In genomic region chr11:49995559-49995958, GRCh38 we compare ENCODE assay signal across 8 cellular contexts. TPM values are rescaled to one million over a fixed set of nuclear protein-coding genes. Genes with fewer than 3 reads are reported as not detected.
DNase-seq lines count a peak whose midpoint lies in the region; ATAC-seq, FAIRE-seq and TF ChIP-seq lines count a peak whose summit lies in the region.

No MANE protein-coding gene starts in this region.

- H3K14ac ChIP-seq in H1 (ENCODE audit: insufficient read length) = no peak overlapping the region

- in situ Hi-C loops in KBM-7 (cut with MboI; ENCODE audit: low pct_unique_long_range_greater_than_20kb, low sequenced_read_pairs) = no loop called here

- no peak for ATAC-seq in HG03095 (IDR thresholded peaks at IDR 0.05; ENCODE audit: unreplicated experiment)
- no peak for ATAC-seq in HG03139 (IDR thresholded peaks at IDR 0.05; ENCODE audit: unreplicated experiment)

- TF ChIP-seq EP300 in H1 (IDR thresholded peaks at IDR 0.05; ENCODE audit: borderline replicate concordance in 1 of 2, low read depth in 2 of 2, low read length in 2 of 2) = no peak

- H3K9me2 ChIP-seq in PC-9 (ENCODE audit: insufficient read depth) = no peaks in the 10 kb centered on the region; the same call in 1 of the 2 replicates

- no TSS peak for BruUV-seq in PC-9 (replicated peaks; lab: Mats Ljungman, UMichigan)

- intact Hi-C loops in PC-9 (cut with micrococcal nuclease; ENCODE audit: unreplicated experiment) = loop anchor here (2.0 kb wide), 1 partner anchor 1823 kb away; no protein-coding TSS in a partner anchor

- no peak overlapping the region for H2AK5ac ChIP-seq in H1 (ENCODE audit: low read depth, low read length)

- H3K36me3 ChIP-seq in PC-9 (ENCODE audit: low read depth) = no peaks in the 10 kb centered on the region
- no peaks in the 10 kb centered on the region for H3K36me3 ChIP-seq in H1 (ENCODE audit: control insufficient read depth in 2 of 4, insufficient read depth in 4 of 4, low read length in 3 of 4)

- H2BK5ac ChIP-seq in H1 (ENCODE audit: low read depth, low read length) = no peak overlapping the region

- H3K27me3 ChIP-seq in PC-9 (ENCODE audit: insufficient read depth, low read depth) (no peaks in the 10 kb centered on the region), H1 (replicated peaks in 1 of 4; ENCODE audit: control insufficient read depth in 3 of 4, extremely low read depth in 1 of 4, insufficient read depth in 3 of 4, low read length in 3 of 4) (no peaks in the 10 kb centered on the region)

- H3K27ac ChIP-seq in PC-9 = no peak overlapping the region
- no peak overlapping the region for H3K27ac ChIP-seq in H1 (ENCODE audit: low read depth, low read length)

- POLR2A ChIA-PET in PC-9 (lab: Charles Lee; ENCODE audit: unreplicated experiment) (interaction anchor here (0.7 kb wide), 1 partner anchor 638 kb away, joined by 5 read pairs; no protein-coding TSS in a partner anchor), H1 (lab: Charles Lee; ENCODE audit: partially characterized antibody) (no interaction called here)

- no peaks in the 10 kb centered on the region for H3K79me1 ChIP-seq in H1 (ENCODE audit: low read depth, low read length)

- H4K91ac ChIP-seq in H1 (replicated peaks; ENCODE audit: insufficient read length, low read length) = no peak overlapping the region

- no peak overlapping the region for H2BK20ac ChIP-seq in H1 (ENCODE audit: low read length)

- no peak overlapping the region for H4K5ac ChIP-seq in H1 (ENCODE audit: insufficient read length, low read depth, low read length)

- H3K56ac ChIP-seq in H1 (replicated peaks; ENCODE audit: insufficient read length, low read depth, low read length) = no peak overlapping the region

- no peaks in the 10 kb centered on the region for H4K20me1 ChIP-seq in PC-9 (ENCODE audit: insufficient read depth)
- H4K20me1 ChIP-seq in H1 (replicated peaks in 1 of 2; ENCODE audit: control insufficient read depth in 1 of 2, insufficient read depth in 2 of 2, low read length in 2 of 2) = no peaks in the 10 kb centered on the region

- no peak overlapping the region for H3K23ac ChIP-seq in H1 (ENCODE audit: insufficient read length)

- peak; percentile 69 to 71 for TF ChIP-seq RAD21 in H1 (IDR thresholded peaks at IDR 0.05 in 1 of 2, conservative IDR thresholded peaks at IDR 0.05 in 1 of 2; ENCODE audit: low read depth in 2 of 2, low read length in 2 of 2)

- TF ChIP-seq POLR2A in H1 (IDR thresholded peaks at IDR 0.05; ENCODE audit: control extremely low read depth in 1 of 2, low read depth in 2 of 2, low read length in 2 of 2) = no peak

- no peak overlapping the region for H3K18ac ChIP-seq in H1 (ENCODE audit: extremely low read depth, low read length)

- no peak overlapping the region for H3K9ac ChIP-seq in H1 (replicated peaks in 1 of 4; ENCODE audit: extremely low read depth in 1 of 4, low read depth in 3 of 4, low read length in 3 of 4)

- TF ChIP-seq CTCF in PC-9 (conservative IDR thresholded peaks at IDR 0.05) = peak; percentile 92
- TF ChIP-seq CTCF in H1 (IDR thresholded peaks at IDR 0.05; ENCODE audit: control extremely low read depth in 1 of 3, insufficient read depth in 1 of 3, low read depth in 1 of 3, low read length in 3 of 3) = peak; percentile 13 to 56 (median 26); a peak in 3 of 4 replicates

- H3K4me1 ChIP-seq in PC-9 (replicated peaks; ENCODE audit: insufficient read depth) = no peaks in the 10 kb centered on the region
- no peaks in the 10 kb centered on the region for H3K4me1 ChIP-seq in H1 (replicated peaks in 1 of 4; ENCODE audit: control insufficient read depth in 3 of 4, insufficient read depth in 4 of 4, low read length in 3 of 4)

- no peak overlapping the region for H2BK15ac ChIP-seq in H1 (ENCODE audit: low read length)

- H3K23me2 ChIP-seq in H1 (ENCODE audit: low read depth, low read length) = no peaks in the 10 kb centered on the region

- H3K9me3 ChIP-seq in PC-9 (ENCODE audit: insufficient read depth, low read depth) (0 out of 2 replicates have a peak, but pooled peaks cover 5% of the 10 kb centered on the region), H1 (ENCODE audit: insufficient read depth in 2 of 2, low read depth in 1 of 2, low read length in 1 of 2) (peaks cover 46 to 60% of the 10 kb centered on the region in 2 experiments)

- WGBS in H1 (ENCODE audit: extremely low coverage in 1 of 2, insufficient coverage in 1 of 2, insufficient read length in 1 of 2, insufficient replicate concordance in 2 of 2, low coverage in 1 of 2, low lambda C conversion rate in 2 of 2, missing lambda C conversion rate in 1 of 2), 2 experiments = 57% methylated on average over 6 of the region's 6 CpGs; no CpG with 5 or more reads in 1 of the 2 experiments

- H3K79me2 ChIP-seq in PC-9 (ENCODE audit: low read depth) (no peaks in the 10 kb centered on the region), H1 (ENCODE audit: control insufficient read depth in 1 of 2, insufficient read depth in 2 of 2, low read length in 2 of 2) (no peaks in the 10 kb centered on the region)

- H3K4ac ChIP-seq in H1 (replicated peaks; ENCODE audit: insufficient read length, low read depth, low read length) = no peak overlapping the region

- H2BK12ac ChIP-seq in H1 (ENCODE audit: low read depth, low read length) = no peak overlapping the region

- H3K4me2 ChIP-seq in PC-9 (no peak overlapping the region), H1 (ENCODE audit: insufficient read depth in 1 of 2, low read depth in 2 of 2, low read length in 2 of 2) (no peak overlapping the region)

- H3F3A ChIP-seq in PC-9 (ENCODE audit: insufficient read depth, low read depth) = no peaks in the 10 kb centered on the region

- no peak overlapping the region for H3K4me3 ChIP-seq in PC-9
- no peak overlapping the region for H3K4me3 ChIP-seq in H1 (ENCODE audit: extremely low read depth in 1 of 4, insufficient read depth in 2 of 4, low read depth in 3 of 4, low read length in 4 of 4)

- DNase-seq in activated T-cell treated with anti-CD3 and anti-CD28 coated beads for 24 hours (ENCODE audit: low read depth) = peak; percentile 7
- DNase-seq in activated T-cell treated with anti-CD3 and anti-CD28 coated beads, Interleukin-2, amount 50 U/mL, for 1 hour = no peak
- DNase-seq in KBM-7 = peak; percentile 83
- peak; percentile 43 to 58 for DNase-seq in PC-9
- peak in 1 of 2 experiments; percentile 71 for DNase-seq in H1 (ENCODE audit: low read depth in 1 of 2, low spot score in 2 of 2)
- DNase-seq in pons (ENCODE audit: low spot score) = peak; percentile 81

- no peak for FAIRE-seq in H1 (lab: Jason Lieb, UNC)

- no peak overlapping the region for H4K8ac ChIP-seq in H1 (ENCODE audit: extremely low read depth, insufficient read depth, low read length)

- CTCF ChIA-PET in PC-9 (lab: Charles Lee) (interaction anchor here (0.6 to 1.0 kb wide), 3 partner anchors 1717 to 1855 kb away, joined by 3 to 11 read pairs (median 3); no protein-coding TSS in a partner anchor), H1 (lab: Charles Lee; ENCODE audit: partially characterized antibody) (interaction anchor here (0.5 to 1.1 kb wide), 4 partner anchors 12 to 397 kb away, joined by 3 read pairs; no protein-coding TSS in a partner anchor)

- H2BK120ac ChIP-seq in H1 (replicated peaks; ENCODE audit: low read depth, low read length) = no peak overlapping the region

- H2AFZ ChIP-seq in PC-9 (no peak overlapping the region), H1 (ENCODE audit: low read length) (no peak overlapping the region)

TF ChIP-seq in H1, 55 proteins besides CTCF, POLR2A, EP300 and RAD21 (continues in another document):
- no peak for TF ChIP-seq POLR2AphosphoS5 (IDR thresholded peaks at IDR 0.05; ENCODE audit: low read depth, low read length)
- TF ChIP-seq SP1 (IDR thresholded peaks at IDR 0.05; ENCODE audit: low read depth, low read length) = no peak
- TF ChIP-seq MAFK (IDR thresholded peaks at IDR 0.05; ENCODE audit: low read depth, low read length) = no peak
- no peak for TF ChIP-seq ATF3 (IDR thresholded peaks at IDR 0.05; ENCODE audit: insufficient read depth, low read depth, low read length)
- no peak for TF ChIP-seq TAF7 (optimal IDR thresholded peaks at IDR 0.05; ENCODE audit: borderline replicate concordance, low read depth, low read length)

RNA-seq across cellular contexts. Expression of gene OR4C12, which starts 13.2 kb away (rescaled TPM):
- not detected in 2 replicates for total RNA-seq in PC-9 (2021)
- not detected in 2 replicates for total RNA-seq in H1 (2021; fragmentation: NEBNext Ultra II Directional; extraction: Animal tissue kit (Norgen Biotek cat#: 25700))
- not detected in 2 replicates for polyA plus RNA-seq in H1 (2011; rRNA removed)
- not detected for polyA plus RNA-seq in H1 (2011; cell fraction: cytosol; rRNA removed)
- polyA plus RNA-seq in H1 (2011; cell fraction: nucleus; rRNA removed) = not detected
- polyA plus RNA-seq in H1 (2012, experiment 1 of 2) = not detected in 4 replicates
- polyA plus RNA-seq in H1 (2012, experiment 2 of 2) = not detected
- not detected for polyA plus RNA-seq in H1 (2013, experiment 1 of 2)
- polyA plus RNA-seq in H1 (2013, experiment 2 of 2) = not detected
- not detected in 2 replicates for polyA minus RNA-seq in H1 (2011; rRNA and poly(A)+ RNA removed)
- polyA minus RNA-seq in H1 (2011; cell fraction: cytosol; rRNA and poly(A)+ RNA removed) = not detected
- not detected for polyA minus RNA-seq in H1 (2011; cell fraction: nucleus; rRNA and poly(A)+ RNA removed)

RNA-seq across cellular contexts. Expression of gene OR4C45, which starts 37.1 kb away (rescaled TPM):
- total RNA-seq in PC-9 (2021) = not detected in 2 replicates
- total RNA-seq in H1 (2021; fragmentation: NEBNext Ultra II Directional; extraction: Animal tissue kit (Norgen Biotek cat#: 25700)) = not detected in 2 replicates
- not detected in 2 replicates for polyA plus RNA-seq in H1 (2011; rRNA removed)
- not detected for polyA plus RNA-seq in H1 (2011; cell fraction: cytosol; rRNA removed)
- polyA plus RNA-seq in H1 (2011; cell fraction: nucleus; rRNA removed) = not detected
- not detected in 4 replicates for polyA plus RNA-seq in H1 (2012, experiment 1 of 2)
- not detected for polyA plus RNA-seq in H1 (2012, experiment 2 of 2)
- not detected for polyA plus RNA-seq in H1 (2013, experiment 1 of 2)
- not detected for polyA plus RNA-seq in H1 (2013, experiment 2 of 2)
- polyA minus RNA-seq in H1 (2011; rRNA and poly(A)+ RNA removed) = not detected in 2 replicates
- not detected for polyA minus RNA-seq in H1 (2011; cell fraction: cytosol; rRNA and poly(A)+ RNA removed)
- not detected for polyA minus RNA-seq in H1 (2011; cell fraction: nucleus; rRNA and poly(A)+ RNA removed)

RNA-seq across cellular contexts. Expression of gene OR4C13, which starts 43.4 kb away (rescaled TPM):
- not detected in 2 replicates for total RNA-seq in PC-9 (2021)
- total RNA-seq in H1 (2021; fragmentation: NEBNext Ultra II Directional; extraction: Animal tissue kit (Norgen Biotek cat#: 25700)) = not detected in 2 replicates
- not detected in 2 replicates for polyA plus RNA-seq in H1 (2011; rRNA removed)
- polyA plus RNA-seq in H1 (2011; cell fraction: cytosol; rRNA removed) = not detected
- not detected for polyA plus RNA-seq in H1 (2011; cell fraction: nucleus; rRNA removed)
- not detected in 4 replicates for polyA plus RNA-seq in H1 (2012, experiment 1 of 2)
- polyA plus RNA-seq in H1 (2012, experiment 2 of 2) = not detected
- polyA plus RNA-seq in H1 (2013, experiment 1 of 2) = not detected
- not detected for polyA plus RNA-seq in H1 (2013, experiment 2 of 2)
- not detected in 2 replicates for polyA minus RNA-seq in H1 (2011; rRNA and poly(A)+ RNA removed)
- not detected for polyA minus RNA-seq in H1 (2011; cell fraction: cytosol; rRNA and poly(A)+ RNA removed)
- not detected for polyA minus RNA-seq in H1 (2011; cell fraction: nucleus; rRNA and poly(A)+ RNA removed)
